Comparison of ENCODE assay signal across 11 cellular contexts in the genomic region with DNA sequence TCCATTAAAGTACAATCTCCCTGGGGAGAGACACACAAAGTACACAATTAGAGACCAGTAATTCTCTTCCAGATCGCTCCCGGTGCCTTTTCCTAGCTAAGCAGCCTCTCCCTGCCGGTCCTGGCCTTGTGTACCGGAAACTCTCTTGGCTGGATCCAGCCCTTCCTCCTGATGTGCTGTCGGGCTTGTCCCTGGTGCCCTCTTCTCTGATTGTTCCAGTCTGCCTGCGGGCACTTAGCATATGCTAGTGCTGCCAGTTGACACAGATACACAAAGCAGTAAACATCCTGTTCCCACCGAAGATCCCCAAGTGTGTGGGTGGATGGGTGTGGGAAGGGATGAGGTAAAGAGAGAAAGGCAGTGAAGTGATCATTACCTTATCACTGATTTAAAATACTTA. TPM values are rescaled to one million over a fixed set of nuclear protein-coding genes. Genes with fewer than 3 reads are reported as not detected.
DNase-seq lines count a peak whose midpoint lies in the region; ATAC-seq, FAIRE-seq and TF ChIP-seq lines count a peak whose summit lies in the region.
"Had no signal": no experiment of that assay in that cellular context is flagged by ENCODE, and none has a peak within 500 bp of the region (broad histone marks: within the 10 kb centered on the region; RNA-seq: fewer than 3 reads in every experiment).

No MANE protein-coding gene starts in this region.

- CTCF ChIA-PET in CD8-positive, alpha-beta memory T cell (lab: Charles Lee): interaction anchor here (0.8 kb wide), 1 partner anchor 9 kb away, joined by 3 read pairs; no protein-coding TSS in a partner anchor

- no peaks in the 10 kb centered on the region for H3K36me3 ChIP-seq in CD8-positive, alpha-beta memory T cell (ENCODE audit: insufficient read depth, low read length)
- H3K36me3 ChIP-seq: right lobe of liver had no signal

- no peak for DNase-seq in CD8-positive, alpha-beta memory T cell
- DNase-seq in HFFc6 (no peak), ecto neural progenitor cell (ENCODE audit: low spot score) (peak; percentile 46), natural killer cell (no peak), urothelium cell line (ENCODE audit: low spot score) (no peak), posterior vena cava (ENCODE audit: low spot score) (no peak)
- DNase-seq: cerebellar nuclear complex, NCI-H1105 had no signal

- H3K27ac ChIP-seq in CD8-positive, alpha-beta memory T cell (ENCODE audit: low read depth, low read length): no peak overlapping the region

- H3K9me3 ChIP-seq in CD8-positive, alpha-beta memory T cell (ENCODE audit: low read length): no peaks in the 10 kb centered on the region
- H3K9me3 ChIP-seq: right lobe of liver had no signal

- ATAC-seq in natural killer cell (no peak), GM21723 (IDR thresholded peaks at IDR 0.05; ENCODE audit: unreplicated experiment) (no peak)

- intact Hi-C loops in natural killer cell (cut with micrococcal nuclease) (no loop called here), posterior vena cava (cut with DNase I) (no loop called here)

- H3K4me3 ChIP-seq in CD8-positive, alpha-beta memory T cell (ENCODE audit: low read length): no peak overlapping the region
- H3K4me3 ChIP-seq: lung had no signal

- peaks cover 4 to 36% (median 9%) of the 10 kb centered on the region in 3 donors for H3K36me3 Mint-ChIP-seq in CD8-positive, alpha-beta memory T cell
- peaks cover 24% of the 10 kb centered on the region for H3K36me3 Mint-ChIP-seq in HFFc6 (ENCODE audit: low read depth)
- no peaks in the 10 kb centered on the region for H3K36me3 Mint-ChIP-seq in natural killer cell

- peak overlapping the region in 6 of 8 donors; percentile 18 to 87 (median 66) for H3K27ac Mint-ChIP-seq in CD8-positive, alpha-beta memory T cell
- no peak overlapping the region for H3K27ac Mint-ChIP-seq in HFFc6
- H3K27ac Mint-ChIP-seq in natural killer cell: peak overlapping the region in 1 of 2 donors; percentile 27

- H3K27me3 Mint-ChIP-seq in CD8-positive, alpha-beta memory T cell: peaks cover 0 to 5% of the 10 kb centered on the region in 2 donors
- H3K27me3 Mint-ChIP-seq in HFFc6 (ENCODE audit: insufficient read depth) (peaks cover 4% of the 10 kb centered on the region; the same call in 1 of the 2 replicates), natural killer cell (ENCODE audit: low read depth in 2 of 2) (no peaks in the 10 kb centered on the region)

- peaks cover 51 to 75% (median 65%) of the 10 kb centered on the region in 3 donors for H3K4me1 Mint-ChIP-seq in CD8-positive, alpha-beta memory T cell
- H3K4me1 Mint-ChIP-seq in HFFc6 (ENCODE audit: low read depth) (peaks cover 42% of the 10 kb centered on the region), natural killer cell (peaks cover 59 to 61% of the 10 kb centered on the region in 2 donors)

- no peak for FAIRE-seq in urothelium cell line (lab: Jason Lieb, UNC)

- POLR2A ChIA-PET in CD8-positive, alpha-beta memory T cell (lab: Charles Lee): no interaction called here

- peaks cover 28% of the 10 kb centered on the region for H3K4me1 ChIP-seq in CD8-positive, alpha-beta memory T cell (ENCODE audit: insufficient read depth, low read length)

- no peaks in the 10 kb centered on the region for H3K27me3 ChIP-seq in CD8-positive, alpha-beta memory T cell (ENCODE audit: insufficient read depth, low read length, poor library complexity, severe bottlenecking)
- H3K27me3 ChIP-seq: right lobe of liver had no signal

- H3K9me3 Mint-ChIP-seq in CD8-positive, alpha-beta memory T cell: no peaks in the 10 kb centered on the region
- H3K9me3 Mint-ChIP-seq in HFFc6 (no peaks in the 10 kb centered on the region), natural killer cell (no peaks in the 10 kb centered on the region)

- TF ChIP-seq CTCF in HFFc6 (IDR thresholded peaks at IDR 0.05) (no peak), natural killer cell (IDR thresholded peaks at IDR 0.05) (no peak)

- H3K4me3 Mint-ChIP-seq in CD8-positive, alpha-beta memory T cell: peak overlapping the region; percentile 18 to 75 (median 41)
- H3K4me3 Mint-ChIP-seq in HFFc6: peak overlapping the region; percentile 84
- peak overlapping the region; percentile 73 for H3K4me3 Mint-ChIP-seq in natural killer cell

RNA-seq across cellular contexts. Expression of a gene that starts 9.7 kb away (rescaled TPM):
- total RNA-seq in CD8-positive, alpha-beta memory T cell: 1 to 10 TPM; 5.5 to 6.0 TPM
- polyA plus RNA-seq in CD8-positive, alpha-beta memory T cell: 11.0 TPM
- total RNA-seq in HFFc6 (2021; fragmentation: NEBNext Ultra II Directional; extraction: Animal tissue kit (Norgen Biotek cat#: 25700)): 10 to 100 TPM; 18.3 to 24.6 (median 22.3) TPM
- total RNA-seq in natural killer cell (10 to 100 TPM; 14.1 to 18.6 (median 17.1) TPM), posterior vena cava (under 1 TPM; 0.62 to 0.97 TPM)
